In the genomic region with DNA sequence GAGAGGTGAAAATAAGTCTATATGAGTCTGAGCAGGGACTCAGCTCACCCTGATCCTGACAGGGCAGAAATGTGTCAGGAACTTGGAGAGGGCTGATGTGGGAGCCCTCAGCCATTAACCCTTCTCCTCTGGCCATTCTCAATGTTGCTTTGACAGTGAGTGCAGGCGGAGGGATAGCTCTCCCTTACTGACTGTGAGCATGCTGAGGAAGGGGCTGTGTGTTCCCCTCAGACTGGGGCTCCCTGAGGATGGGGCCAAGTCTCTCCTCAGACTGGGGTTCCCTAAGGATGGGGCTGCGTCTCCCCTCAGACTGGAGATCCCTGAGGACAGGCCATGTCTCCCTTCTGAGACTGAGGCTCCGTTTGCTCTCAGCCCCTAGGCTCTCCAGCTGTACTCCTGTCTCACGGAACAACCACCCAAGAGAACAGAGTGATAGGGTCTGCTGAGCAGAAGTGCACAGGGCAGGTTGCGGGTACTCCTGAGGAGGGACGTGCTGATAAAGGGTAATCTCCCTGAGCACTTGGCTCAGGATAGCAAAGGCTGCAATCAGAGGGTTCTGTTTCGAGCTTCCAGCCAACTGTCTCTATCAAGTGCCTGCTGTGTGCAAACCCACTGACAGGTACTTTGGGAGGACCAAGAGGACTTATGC, we compare ENCODE assay signal across 14 cellular contexts.
"Had no signal": no experiment of that assay in that cellular context is flagged by ENCODE, and none has a peak within 500 bp of the region (broad histone marks: within the 10 kb centered on the region; RNA-seq: fewer than 3 reads in every experiment).

No MANE protein-coding gene starts in this region.

- H3K36me3 Mint-ChIP-seq: activated naive CD4-positive, alpha-beta T cell treated with anti-CD3 and anti-CD28 coated beads, Interleukin-2, amount 10 ng/mL, durations not matched to agents 7 days and 5 days; T-cell; type B pancreatic cell had no signal

- H3K36me3 ChIP-seq: suprapubic skin had no signal

- H3K9me3 Mint-ChIP-seq: activated B cell treated with CpG ODN at 0.5 μM for 24 hours; activated CD4-positive, alpha-beta T cell treated with anti-CD3 and anti-CD28 coated beads, Interleukin-2, amount 10 ng/mL, durations not matched to agents 24 days and 14 days; activated naive CD4-positive, alpha-beta T cell treated with anti-CD3 and anti-CD28 coated beads, Interleukin-2, amount 10 ng/mL, durations not matched to agents 7 days and 5 days; central memory CD8-positive, alpha-beta T cell; effector memory CD8-positive, alpha-beta T cell; T-cell; type B pancreatic cell had no signal

- H3K27me3 ChIP-seq: suprapubic skin had no signal

- DNase-seq: activated B cell treated with CpG ODN at 0.5 μM for 24 hours; activated CD4-positive, alpha-beta T cell treated with anti-CD3 and anti-CD28 coated beads, Interleukin-2, amount 10 ng/mL, durations not matched to agents 24 days and 14 days; activated naive CD4-positive, alpha-beta T cell treated with anti-CD3 and anti-CD28 coated beads, Interleukin-2, amount 10 ng/mL, durations not matched to agents 7 days and 5 days; effector memory CD8-positive, alpha-beta T cell; nucleus accumbens; stimulated activated CD4-positive, alpha-beta T cell treated with anti-CD3 and anti-CD28 coated beads, Interleukin-12 subunit alpha, Interleukin-12 subunit beta, amount 100 ng/mL, for 4 hours; stimulated activated naive CD4-positive, alpha-beta T cell treated with Interleukin-2 at 50 U/mL for 16 hours; T-cell had no signal

- ATAC-seq: effector memory CD8-positive, alpha-beta T cell; sciatic nerve; T-cell had no signal

- H3K4me3 Mint-ChIP-seq: activated B cell treated with CpG ODN at 0.5 μM for 24 hours; activated CD4-positive, alpha-beta T cell treated with anti-CD3 and anti-CD28 coated beads, Interleukin-2, amount 10 ng/mL, durations not matched to agents 24 days and 14 days; activated naive CD4-positive, alpha-beta T cell treated with anti-CD3 and anti-CD28 coated beads, Interleukin-2, amount 10 ng/mL, durations not matched to agents 7 days and 5 days; central memory CD8-positive, alpha-beta T cell; effector memory CD8-positive, alpha-beta T cell; T-cell; type B pancreatic cell had no signal

- H3K4me3 ChIP-seq: suprapubic skin had no signal

- H3K27ac ChIP-seq: epithelial cell of prostate, suprapubic skin had no signal

- H3K4me1 Mint-ChIP-seq: activated B cell treated with CpG ODN at 0.5 μM for 24 hours; activated CD4-positive, alpha-beta T cell treated with anti-CD3 and anti-CD28 coated beads, Interleukin-2, amount 10 ng/mL, durations not matched to agents 24 days and 14 days; activated naive CD4-positive, alpha-beta T cell treated with anti-CD3 and anti-CD28 coated beads, Interleukin-2, amount 10 ng/mL, durations not matched to agents 7 days and 5 days; central memory CD8-positive, alpha-beta T cell; T-cell had no signal

- H3K27ac Mint-ChIP-seq: activated B cell treated with CpG ODN at 0.5 μM for 24 hours; activated CD4-positive, alpha-beta T cell treated with anti-CD3 and anti-CD28 coated beads, Interleukin-2, amount 10 ng/mL, durations not matched to agents 24 days and 14 days; activated naive CD4-positive, alpha-beta T cell treated with anti-CD3 and anti-CD28 coated beads, Interleukin-2, amount 10 ng/mL, durations not matched to agents 7 days and 5 days; effector memory CD8-positive, alpha-beta T cell; progenitor cell of endocrine pancreas; T-cell; type B pancreatic cell had no signal
